9 cellular contexts compared by ENCODE assay signal in genomic region chr9:95349109-95350038, GRCh38.
DNase-seq lines count a peak whose midpoint lies in the region; ATAC-seq and TF ChIP-seq lines count a peak whose summit lies in the region.
"Had no signal": no experiment of that assay in that cellular context is flagged by ENCODE, and none has a peak within 500 bp of the region (broad histone marks: within the 10 kb centered on the region; RNA-seq: fewer than 3 reads in every experiment).

No MANE protein-coding gene starts in this region.

- no peaks in the 10 kb centered on the region for H3K36me3 Mint-ChIP-seq in effector memory CD8-positive, alpha-beta T cell (ENCODE audit: insufficient read depth)
- H3K36me3 Mint-ChIP-seq in nephron progenitor cell (ENCODE audit: low read depth): peaks cover 18% of the 10 kb centered on the region

- H3K4me1 Mint-ChIP-seq in effector memory CD8-positive, alpha-beta T cell (ENCODE audit: low read depth in 2 of 2): peaks cover 3 to 5% of the 10 kb centered on the region in 2 donors
- peaks cover 7% of the 10 kb centered on the region for H3K4me1 Mint-ChIP-seq in nephron progenitor cell

- TF ChIP-seq CTCF in nephron progenitor cell (IDR thresholded peaks at IDR 0.05): no peak

- H3K4me3 Mint-ChIP-seq in effector memory CD8-positive, alpha-beta T cell: peak overlapping the region; percentile 47 to 52
- H3K4me3 Mint-ChIP-seq in nephron progenitor cell: peak overlapping the region; percentile 80

- H3K9me3 Mint-ChIP-seq in effector memory CD8-positive, alpha-beta T cell: no peaks in the 10 kb centered on the region
- peaks cover 29% of the 10 kb centered on the region for H3K9me3 Mint-ChIP-seq in nephron progenitor cell

- DNase-seq in stimulated activated CD4-positive, alpha-beta T cell treated with anti-CD3 and anti-CD28 coated beads, Interleukin-15, amount 100 ng/mL, for 24 hours: peak; percentile 37
- DNase-seq in stimulated activated CD4-positive, alpha-beta T cell treated with anti-CD3 and anti-CD28 coated beads, Interleukin-12 subunit alpha, Interleukin-12 subunit beta, amount 100 ng/mL, for 4 hours: no peak
- no peak for DNase-seq in effector memory CD8-positive, alpha-beta T cell
- DNase-seq in nephron progenitor cell (peak; percentile 51), pons (ENCODE audit: low spot score) (no peak), NCI-H82 (lab: John Stamatoyannopoulos, UW) (no peak)
- DNase-seq in activated effector memory CD4-positive, alpha-beta T cell treated with anti-CD3 and anti-CD28 coated beads, Interleukin-2, amount 50 U/mL, for 16 hours: no peak
- DNase-seq: Karpas-422 had no signal

- H3K27ac Mint-ChIP-seq in effector memory CD8-positive, alpha-beta T cell: no peak overlapping the region
- H3K27ac Mint-ChIP-seq in nephron progenitor cell: no peak overlapping the region

- ATAC-seq in effector memory CD8-positive, alpha-beta T cell (replicated peaks): no peak
- no peak for ATAC-seq in GM18511 (IDR thresholded peaks at IDR 0.05; ENCODE audit: unreplicated experiment)

- H3K27me3 Mint-ChIP-seq in effector memory CD8-positive, alpha-beta T cell: peaks cover 48 to 49% of the 10 kb centered on the region in 2 donors
- H3K27me3 Mint-ChIP-seq in nephron progenitor cell (ENCODE audit: low read depth, poor library complexity): peaks cover 54% of the 10 kb centered on the region

Comparison
In these comparisons a context has a peak if more than half of its experiments do, and no peak if none do; other contexts are left out.
1. DNase-seq: peak in stimulated activated CD4-positive, alpha-beta T cell treated with anti-CD3 and anti-CD28 coated beads, Interleukin-15, amount 100 ng/mL, for 24 hours (single experiment) and nephron progenitor cell (single experiment); none in stimulated activated CD4-positive, alpha-beta T cell treated with anti-CD3 and anti-CD28 coated beads, Interleukin-12 subunit alpha, Interleukin-12 subunit beta, amount 100 ng/mL, for 4 hours (single experiment), effector memory CD8-positive, alpha-beta T cell (0 of 3), pons (single experiment), activated effector memory CD4-positive, alpha-beta T cell treated with anti-CD3 and anti-CD28 coated beads, Interleukin-2, amount 50 U/mL, for 16 hours (single experiment) and NCI-H82 (single experiment).